ENCODE assay signal across 9 cellular contexts in genomic region chr3:171838218-171838720, GRCh38. TPM values are rescaled to one million over a fixed set of nuclear protein-coding genes. Genes with fewer than 3 reads are reported as not detected.
DNase-seq lines count a peak whose midpoint lies in the region; ATAC-seq lines count a peak whose summit lies in the region.
"Had no signal": no experiment of that assay in that cellular context is flagged by ENCODE, and none has a peak within 500 bp of the region (broad histone marks: within the 10 kb centered on the region; RNA-seq: fewer than 3 reads in every experiment).

No MANE protein-coding gene starts in this region.

- H3K4me1 Mint-ChIP-seq in stimulated activated effector memory CD8-positive, alpha-beta T cell treated with anti-CD3 and anti-CD28 coated beads, Interleukin-12 subunit alpha, Interleukin-12 subunit beta, amount 100 ng/mL, for 72 hours, result no peaks in the 10 kb centered on the region
- no peaks in the 10 kb centered on the region for H3K4me1 Mint-ChIP-seq in activated CD4-positive, alpha-beta memory T cell treated with anti-CD3 and anti-CD28 coated beads, Interleukin-2, amount 10 ng/mL, durations not matched to agents 7 days and 5 days

- H3K4me1 ChIP-seq in duodenal mucosa (ENCODE audit: control insufficient read depth in 1 of 2, insufficient read depth in 2 of 2, low read length in 2 of 2) (peaks cover 2 to 21% of the 10 kb centered on the region in 2 donors), aorta (ENCODE audit: control insufficient read depth in 1 of 2, insufficient read depth in 2 of 2, low read length in 2 of 2) (peaks cover 0 to 3% of the 10 kb centered on the region in 2 donors)

- no peaks in the 10 kb centered on the region for H3K9me3 Mint-ChIP-seq in stimulated activated effector memory CD8-positive, alpha-beta T cell treated with anti-CD3 and anti-CD28 coated beads, Interleukin-12 subunit alpha, Interleukin-12 subunit beta, amount 100 ng/mL, for 72 hours
- H3K9me3 Mint-ChIP-seq in activated CD4-positive, alpha-beta memory T cell treated with anti-CD3 and anti-CD28 coated beads, Interleukin-2, amount 10 ng/mL, durations not matched to agents 7 days and 5 days, result no peaks in the 10 kb centered on the region

- WGBS in aorta, 2 donors, result 1 to 2% methylated on average over 6 of the region's 6 CpGs

- no peak overlapping the region for H3K9ac ChIP-seq in duodenal mucosa (ENCODE audit: low read depth in 1 of 2, low read length in 2 of 2)

- H3K4me3 ChIP-seq in duodenal mucosa (ENCODE audit: low read depth in 1 of 2, low read length in 2 of 2) (no peak overlapping the region), aorta (ENCODE audit: low read length in 2 of 2) (peak overlapping the region in 1 of 2 donors; percentile 41)

- H3K27ac ChIP-seq in duodenal mucosa (ENCODE audit: low read depth, low read length) (peak overlapping the region; percentile 39), aorta (ENCODE audit: low read depth in 1 of 2, low read length in 2 of 2) (peak overlapping the region in 1 of 2 donors; percentile 64)

- no peaks in the 10 kb centered on the region for H3K9me3 ChIP-seq in duodenal mucosa (ENCODE audit: control insufficient read depth in 1 of 2, low read length in 2 of 2)
- no peaks in the 10 kb centered on the region for H3K9me3 ChIP-seq in aorta (ENCODE audit: control insufficient read depth, low read length)

- ATAC-seq in aorta (ENCODE audit: low FRiP score), result peak; percentile 83
- no peak for ATAC-seq in stimulated activated effector memory CD8-positive, alpha-beta T cell treated with anti-CD3 and anti-CD28 coated beads, Interleukin-12 subunit alpha, Interleukin-12 subunit beta, amount 100 ng/mL, for 72 hours

- DNase-seq in SIG-M5 treated with dmso at 0.1 percent for 504 hours (lab: John Stamatoyannopoulos, UW; ENCODE audit: unreplicated experiment) (peak; percentile 67), SIG-M5 (lab: John Stamatoyannopoulos, UW) (no peak), mucosa of gallbladder (ENCODE audit: low spot score) (peak; percentile 49), aorta (peak in 1 of 2 donors; percentile 53), NCI-H748 (lab: John Stamatoyannopoulos, UW; ENCODE audit: unreplicated experiment) (no peak)
- no peak for DNase-seq in stimulated activated effector memory CD8-positive, alpha-beta T cell treated with anti-CD3 and anti-CD28 coated beads, Interleukin-12 subunit alpha, Interleukin-12 subunit beta, amount 100 ng/mL, for 72 hours (ENCODE audit: low spot score in 2 of 2)
- no peak for DNase-seq in activated CD4-positive, alpha-beta memory T cell treated with anti-CD3 and anti-CD28 coated beads, Interleukin-2, amount 10 ng/mL, durations not matched to agents 7 days and 5 days

- no peaks in the 10 kb centered on the region for H3K36me3 Mint-ChIP-seq in stimulated activated effector memory CD8-positive, alpha-beta T cell treated with anti-CD3 and anti-CD28 coated beads, Interleukin-12 subunit alpha, Interleukin-12 subunit beta, amount 100 ng/mL, for 72 hours
- no peaks in the 10 kb centered on the region for H3K36me3 Mint-ChIP-seq in activated CD4-positive, alpha-beta memory T cell treated with anti-CD3 and anti-CD28 coated beads, Interleukin-2, amount 10 ng/mL, durations not matched to agents 7 days and 5 days (ENCODE audit: low read depth)

- CTCF ChIA-PET in activated CD4-positive, alpha-beta memory T cell treated with anti-CD3 and anti-CD28 coated beads, Interleukin-2, amount 10 ng/mL, durations not matched to agents 7 days and 5 days (lab: Charles Lee), result interaction anchor here (1.0 kb wide), 1 partner anchor 504 kb away, joined by 3 read pairs; no protein-coding TSS in a partner anchor

- H3K27ac Mint-ChIP-seq in stimulated activated effector memory CD8-positive, alpha-beta T cell treated with anti-CD3 and anti-CD28 coated beads, Interleukin-12 subunit alpha, Interleukin-12 subunit beta, amount 100 ng/mL, for 72 hours, result no peak overlapping the region
- H3K27ac Mint-ChIP-seq in activated CD4-positive, alpha-beta memory T cell treated with anti-CD3 and anti-CD28 coated beads, Interleukin-2, amount 10 ng/mL, durations not matched to agents 7 days and 5 days, result no peak overlapping the region

- peaks cover 14% of the 10 kb centered on the region for H3K27me3 Mint-ChIP-seq in activated CD4-positive, alpha-beta memory T cell treated with anti-CD3 and anti-CD28 coated beads, Interleukin-2, amount 10 ng/mL, durations not matched to agents 7 days and 5 days

- H3K27me3 ChIP-seq in duodenal mucosa (ENCODE audit: control insufficient read depth in 1 of 2, insufficient read depth in 2 of 2, low read length in 2 of 2) (no peaks in the 10 kb centered on the region), aorta (ENCODE audit: control insufficient read depth in 1 of 2, insufficient read depth in 2 of 2, low read length in 1 of 2) (no peaks in the 10 kb centered on the region)

- POLR2A ChIA-PET in activated CD4-positive, alpha-beta memory T cell treated with anti-CD3 and anti-CD28 coated beads, Interleukin-2, amount 10 ng/mL, durations not matched to agents 7 days and 5 days (lab: Charles Lee), result no interaction called here

- no peaks in the 10 kb centered on the region for H3K36me3 ChIP-seq in duodenal mucosa (ENCODE audit: control insufficient read depth in 1 of 2, insufficient read depth in 2 of 2, low read length in 2 of 2)
- H3K36me3 ChIP-seq in aorta (ENCODE audit: control insufficient read depth in 1 of 2, insufficient read depth in 2 of 2, low read length in 1 of 2), result no peaks in the 10 kb centered on the region

- H3K4me3 Mint-ChIP-seq in stimulated activated effector memory CD8-positive, alpha-beta T cell treated with anti-CD3 and anti-CD28 coated beads, Interleukin-12 subunit alpha, Interleukin-12 subunit beta, amount 100 ng/mL, for 72 hours, result no peak overlapping the region
- no peak overlapping the region for H3K4me3 Mint-ChIP-seq in activated CD4-positive, alpha-beta memory T cell treated with anti-CD3 and anti-CD28 coated beads, Interleukin-2, amount 10 ng/mL, durations not matched to agents 7 days and 5 days

- intact Hi-C loops in aorta (cut with DNase I), result loop anchor here in 1 of 2 donors (10.0 kb wide), 1 partner anchor 197 kb away; the partner anchor contains the start of gene FNDC3B

RNA-seq across cellular contexts. Expression of gene TMEM212, which starts 4.9 kb away (rescaled TPM):
- total RNA-seq in mucosa of gallbladder (not detected), aorta (not detected)
- not detected for polyA plus RNA-seq in aorta
- not detected for total RNA-seq in activated CD4-positive, alpha-beta memory T cell treated with anti-CD3 and anti-CD28 coated beads, Interleukin-2, amount 10 ng/mL, durations not matched to agents 7 days and 5 days
- polyA plus RNA-seq: adipose tissue had no signal

RNA-seq across cellular contexts. Expression of gene PLD1, which starts 28.0 kb away (rescaled TPM):
- total RNA-seq in mucosa of gallbladder, result 734 TPM
- 10 to 100 TPM; 23.1 to 41.3 TPM for total RNA-seq in aorta
- polyA plus RNA-seq in aorta, result 10 to 100 TPM; 19.1 to 28.2 TPM
- 1 to 10 TPM; 3.1 to 4.1 TPM for total RNA-seq in activated CD4-positive, alpha-beta memory T cell treated with anti-CD3 and anti-CD28 coated beads, Interleukin-2, amount 10 ng/mL, durations not matched to agents 7 days and 5 days

Comparison
In these comparisons a context has a peak if more than half of its experiments do, and no peak if none do; other contexts are left out.
1. DNase-seq: peak in SIG-M5 treated with dmso at 0.1 percent for 504 hours (single experiment) and mucosa of gallbladder (single experiment); none in SIG-M5 (single experiment), stimulated activated effector memory CD8-positive, alpha-beta T cell treated with anti-CD3 and anti-CD28 coated beads, Interleukin-12 subunit alpha, Interleukin-12 subunit beta, amount 100 ng/mL, for 72 hours (0 of 2), activated CD4-positive, alpha-beta memory T cell treated with anti-CD3 and anti-CD28 coated beads, Interleukin-2, amount 10 ng/mL, durations not matched to agents 7 days and 5 days (single experiment) and NCI-H748 (single experiment).
2. RNA of gene PLD1, which starts 28.0 kb away (total RNA-seq): 734 TPM in mucosa of gallbladder (single experiment); 23.1 to 41.3 TPM in aorta and 3.1 to 4.1 TPM in activated CD4-positive, alpha-beta memory T cell treated with anti-CD3 and anti-CD28 coated beads, Interleukin-2, amount 10 ng/mL, durations not matched to agents 7 days and 5 days; every median in the first group is over 10 times any median in the second.